8 cellular contexts compared by ENCODE assay signal in the genomic region with DNA sequence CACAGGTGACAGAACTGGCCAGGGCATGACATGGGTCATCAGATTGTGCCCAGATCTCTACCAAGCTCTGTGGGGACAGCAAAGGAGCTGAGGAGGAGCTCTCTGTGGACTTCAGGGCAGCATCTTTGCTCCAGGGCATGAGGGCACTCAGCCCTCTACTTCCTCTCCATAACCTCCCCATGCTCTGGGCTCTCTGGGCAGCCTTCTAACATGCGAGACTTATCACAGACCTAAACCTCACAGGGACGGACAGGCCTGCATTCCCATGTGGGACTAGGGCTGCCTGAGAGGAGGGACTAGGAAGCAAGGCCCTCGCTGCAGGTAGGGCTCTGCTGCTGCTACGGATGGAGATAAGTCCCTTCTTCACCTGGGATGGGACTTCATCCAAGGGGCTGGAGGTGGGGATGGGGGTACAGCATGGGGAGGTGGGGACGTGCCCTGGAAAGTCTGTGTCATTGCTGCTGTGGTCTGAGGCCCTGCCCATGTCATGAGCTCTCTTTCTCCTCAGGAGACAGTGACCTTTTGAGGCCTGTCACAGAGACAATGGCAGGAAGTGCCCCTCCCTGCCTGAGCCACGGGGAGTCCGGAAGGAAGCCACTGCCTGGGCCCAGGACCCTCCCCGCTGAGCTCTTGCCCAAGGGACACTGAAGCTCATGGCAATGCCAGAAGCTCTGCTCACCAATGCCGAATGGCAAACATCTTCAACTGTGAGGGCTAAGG. TPM values are rescaled to one million over a fixed set of nuclear protein-coding genes. Genes with fewer than 3 reads are reported as not detected.
DNase-seq lines count a peak whose midpoint lies in the region; ATAC-seq lines count a peak whose summit lies in the region.

No MANE protein-coding gene starts in this region.

- H3K27ac Mint-ChIP-seq in natural killer cell treated with Interleukin-12 subunit alpha and Interleukin-12 subunit beta and Interleukin-15 and Interleukin-18, amount 100 ng/mL, for 72 hours: peak overlapping the region; percentile 88 to 95

- no peaks in the 10 kb centered on the region for H3K36me3 Mint-ChIP-seq in natural killer cell treated with Interleukin-12 subunit alpha and Interleukin-12 subunit beta and Interleukin-15 and Interleukin-18, amount 100 ng/mL, for 72 hours

- DNase-seq in GF-D8 (lab: John Stamatoyannopoulos, UW) (peak; percentile 59), RPMI8226 (peak; percentile 40), Ammon's horn (ENCODE audit: low spot score) (no peak), islet precursor cell (no peak)
- DNase-seq in activated effector memory CD4-positive, alpha-beta T cell treated with anti-CD3 and anti-CD28 coated beads, Interleukin-2, amount 50 U/mL, for 16 hours: peak; percentile 81
- DNase-seq in natural killer cell treated with Interleukin-12 subunit alpha and Interleukin-12 subunit beta and Interleukin-15 and Interleukin-18, amount 100 ng/mL, for 72 hours (ENCODE audit: low spot score): peak; percentile 83

- H3K4me1 Mint-ChIP-seq in natural killer cell treated with Interleukin-12 subunit alpha and Interleukin-12 subunit beta and Interleukin-15 and Interleukin-18, amount 100 ng/mL, for 72 hours (ENCODE audit: low read depth in 2 of 2): peaks cover 44 to 52% of the 10 kb centered on the region in 2 donors

- no peaks in the 10 kb centered on the region for H3K9me3 Mint-ChIP-seq in natural killer cell treated with Interleukin-12 subunit alpha and Interleukin-12 subunit beta and Interleukin-15 and Interleukin-18, amount 100 ng/mL, for 72 hours

- H3K4me3 Mint-ChIP-seq in natural killer cell treated with Interleukin-12 subunit alpha and Interleukin-12 subunit beta and Interleukin-15 and Interleukin-18, amount 100 ng/mL, for 72 hours: peak overlapping the region; percentile 53

- no peaks in the 10 kb centered on the region for H3K27me3 Mint-ChIP-seq in natural killer cell treated with Interleukin-12 subunit alpha and Interleukin-12 subunit beta and Interleukin-15 and Interleukin-18, amount 100 ng/mL, for 72 hours

- peak; percentile 87 to 93 for ATAC-seq in natural killer cell treated with Interleukin-12 subunit alpha and Interleukin-12 subunit beta and Interleukin-15 and Interleukin-18, amount 100 ng/mL, for 72 hours
- ATAC-seq in GM18907 (IDR thresholded peaks at IDR 0.05; ENCODE audit: unreplicated experiment) (no peak), HG02970 (IDR thresholded peaks at IDR 0.05; ENCODE audit: low FRiP score, unreplicated experiment) (no peak)

RNA-seq across cellular contexts. Expression of a gene that starts 44.1 kb away (rescaled TPM):
- total RNA-seq in natural killer cell treated with Interleukin-12 subunit alpha and Interleukin-12 subunit beta and Interleukin-15 and Interleukin-18, amount 100 ng/mL, for 72 hours: 1 to 10 TPM; 2.0 to 3.1 TPM

Comparison
In these comparisons a context has a peak if more than half of its experiments do, and no peak if none do; other contexts are left out.
1. DNase-seq: peak in GF-D8 (single experiment), RPMI8226 (single experiment), activated effector memory CD4-positive, alpha-beta T cell treated with anti-CD3 and anti-CD28 coated beads, Interleukin-2, amount 50 U/mL, for 16 hours (single experiment) and natural killer cell treated with Interleukin-12 subunit alpha and Interleukin-12 subunit beta and Interleukin-15 and Interleukin-18, amount 100 ng/mL, for 72 hours (single experiment); none in Ammon's horn (single experiment) and islet precursor cell (single experiment).
2. ATAC-seq: peak in natural killer cell treated with Interleukin-12 subunit alpha and Interleukin-12 subunit beta and Interleukin-15 and Interleukin-18, amount 100 ng/mL, for 72 hours (2 of 2); none in GM18907 (single experiment) and HG02970 (single experiment).